In the genomic region with DNA sequence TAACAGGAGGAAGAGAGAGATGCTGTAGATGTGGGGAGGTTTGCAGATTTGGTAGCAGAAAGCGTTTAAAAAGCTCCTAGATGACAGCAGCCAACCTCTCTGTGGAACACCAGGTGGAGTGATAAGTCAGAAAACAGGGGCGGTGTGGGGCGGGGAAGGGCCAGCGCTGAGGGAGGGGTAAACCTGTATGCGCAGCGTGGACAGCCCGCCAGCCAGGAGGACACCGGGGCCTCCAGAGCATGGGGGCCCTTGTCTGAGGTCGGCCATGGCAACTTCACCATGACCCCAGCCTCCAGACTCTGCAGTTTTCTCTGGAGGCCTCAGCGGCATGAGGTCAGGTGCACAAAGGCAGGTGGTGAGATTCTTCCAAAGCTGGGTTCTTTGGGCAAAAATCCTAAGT, we compare ENCODE assay signal across 22 cellular contexts.
A peak's percentile ranks its signal among the peaks of the same experiment; 100 is the strongest.
DNase-seq lines count a peak whose midpoint lies in the region; ATAC-seq and TF ChIP-seq lines count a peak whose summit lies in the region.
"Had no signal": no experiment of that assay in that cellular context is flagged by ENCODE, and none has a peak within 500 bp of the region (broad histone marks: within the 10 kb centered on the region; RNA-seq: fewer than 3 reads in every experiment).

No MANE protein-coding gene starts in this region.

- H3K4me1 Mint-ChIP-seq in natural killer cell treated with Interleukin-12 subunit alpha and Interleukin-12 subunit beta and Interleukin-15 and Interleukin-18, amount 100 ng/mL, for 72 hours (ENCODE audit: low read depth in 2 of 2): no peaks in the 10 kb centered on the region
- H3K4me1 Mint-ChIP-seq in natural killer cell (no peaks in the 10 kb centered on the region), endodermal cell (no peaks in the 10 kb centered on the region)

- H3K27ac Mint-ChIP-seq in natural killer cell treated with Interleukin-12 subunit alpha and Interleukin-12 subunit beta and Interleukin-15 and Interleukin-18, amount 100 ng/mL, for 72 hours: no peak overlapping the region
- H3K27ac Mint-ChIP-seq in natural killer cell (no peak overlapping the region), endodermal cell (no peak overlapping the region)
- H3K27ac Mint-ChIP-seq: CD8-positive, alpha-beta T cell had no signal

- H3K27me3 ChIP-seq in endodermal cell (ENCODE audit: control insufficient read depth, insufficient read depth, low read length, poor library complexity, severe bottlenecking): no peaks in the 10 kb centered on the region

- H3K27ac ChIP-seq in endodermal cell (ENCODE audit: low read depth, low read length): no peak overlapping the region
- H3K27ac ChIP-seq: BLaER1 treated with 17β-estradiol and CSF1 and Interleukin-3, amounts not matched to agents 10 nM and 100 nM; HL-60 had no signal

- peak; percentile 32 for DNase-seq in natural killer cell treated with Interleukin-12 subunit alpha and Interleukin-12 subunit beta and Interleukin-15 and Interleukin-18, amount 100 ng/mL, for 72 hours (ENCODE audit: low spot score)
- DNase-seq in natural killer cell (no peak), endodermal cell (peak; percentile 38), posterior vena cava (ENCODE audit: low spot score) (peak; percentile 41), putamen (ENCODE audit: low spot score) (no peak), medulla oblongata (ENCODE audit: extremely low spot score) (no peak), LoVo (ENCODE audit: low spot score) (no peak)
- DNase-seq: Calu3; CD8-positive, alpha-beta T cell; EL; MG63; NCI-H1092; NCI-H1436 treated with DMSO at 0.1 percent for 48 hours; NCI-H2029 treated with DMSO at 0.1 percent for 48 hours; NCI-H510A; NCI-H748 treated with DMSO at 0.1 percent for 48 hours; NK-92 treated with Interleukin-12 subunit alpha and Interleukin-12 subunit beta, amount 100 ng/mL, for 24 hours had no signal

- no peak overlapping the region for H3K9ac ChIP-seq in endodermal cell (ENCODE audit: extremely low read depth, low read length, poor library complexity, severe bottlenecking)
- H3K9ac ChIP-seq: BLaER1 treated with 17β-estradiol and CSF1 and Interleukin-3, amounts not matched to agents 10 nM and 100 nM had no signal

- 88 to 89% methylated on average over 8 to 10 of the region's 10 CpGs for WGBS in endodermal cell (ENCODE audit: insufficient coverage in 1 of 2, insufficient read length in 1 of 2), 2 experiments

- no peaks in the 10 kb centered on the region for H3K36me3 Mint-ChIP-seq in natural killer cell treated with Interleukin-12 subunit alpha and Interleukin-12 subunit beta and Interleukin-15 and Interleukin-18, amount 100 ng/mL, for 72 hours
- H3K36me3 Mint-ChIP-seq in natural killer cell (no peaks in the 10 kb centered on the region), endodermal cell (ENCODE audit: low read depth) (no peaks in the 10 kb centered on the region)
- H3K36me3 Mint-ChIP-seq: CD8-positive, alpha-beta T cell had no signal

- H3K4me3 Mint-ChIP-seq in natural killer cell treated with Interleukin-12 subunit alpha and Interleukin-12 subunit beta and Interleukin-15 and Interleukin-18, amount 100 ng/mL, for 72 hours: no peak overlapping the region
- H3K4me3 Mint-ChIP-seq in natural killer cell: no peak overlapping the region
- H3K4me3 Mint-ChIP-seq in endodermal cell: no peak overlapping the region
- H3K4me3 Mint-ChIP-seq: CD8-positive, alpha-beta T cell had no signal

- no peaks in the 10 kb centered on the region for H3K9me3 Mint-ChIP-seq in natural killer cell treated with Interleukin-12 subunit alpha and Interleukin-12 subunit beta and Interleukin-15 and Interleukin-18, amount 100 ng/mL, for 72 hours
- H3K9me3 Mint-ChIP-seq in natural killer cell: no peaks in the 10 kb centered on the region
- H3K9me3 Mint-ChIP-seq in endodermal cell: no peaks in the 10 kb centered on the region

- ATAC-seq in natural killer cell treated with Interleukin-12 subunit alpha and Interleukin-12 subunit beta and Interleukin-15 and Interleukin-18, amount 100 ng/mL, for 72 hours: no peak
- no peak for ATAC-seq in natural killer cell
- ATAC-seq: CD8-positive, alpha-beta T cell; GM12878; Right ventricle myocardium inferior had no signal

- no peaks in the 10 kb centered on the region for H3K36me3 ChIP-seq in endodermal cell (ENCODE audit: control insufficient read depth, insufficient read depth, low read length)
- H3K36me3 ChIP-seq: BLaER1 treated with 17β-estradiol and CSF1 and Interleukin-3, amounts not matched to agents 10 nM and 100 nM; HAP-1; MG63 had no signal

- no peak overlapping the region for H3K4me3 ChIP-seq in endodermal cell (ENCODE audit: low read length)
- H3K4me3 ChIP-seq: BLaER1 treated with 17β-estradiol and CSF1 and Interleukin-3, amounts not matched to agents 10 nM and 100 nM; GM12878; HAP-1; MG63 had no signal

- intact Hi-C loops in natural killer cell (cut with micrococcal nuclease) (loop anchor here (5.0 kb wide), 1 partner anchor 37 kb away; no protein-coding TSS in a partner anchor), posterior vena cava (cut with DNase I) (no loop called here)

- H3K4me1 ChIP-seq in endodermal cell (ENCODE audit: control insufficient read depth, insufficient read depth, low read length): no peaks in the 10 kb centered on the region
- H3K4me1 ChIP-seq: HAP-1 had no signal

- no peaks in the 10 kb centered on the region for H3K9me3 ChIP-seq in endodermal cell (ENCODE audit: control insufficient read depth, low read length)
- H3K9me3 ChIP-seq: BLaER1 treated with 17β-estradiol and CSF1 and Interleukin-3, amounts not matched to agents 10 nM and 100 nM; HAP-1; MG63 had no signal

- TF ChIP-seq CTCF in natural killer cell (IDR thresholded peaks at IDR 0.05): no peak
- TF ChIP-seq CTCF in endodermal cell (conservative IDR thresholded peaks at IDR 0.05): no peak

- H3K27me3 Mint-ChIP-seq in natural killer cell treated with Interleukin-12 subunit alpha and Interleukin-12 subunit beta and Interleukin-15 and Interleukin-18, amount 100 ng/mL, for 72 hours: peaks cover 8 to 18% of the 10 kb centered on the region in 2 donors
- peaks cover 16 to 18% of the 10 kb centered on the region in 2 donors for H3K27me3 Mint-ChIP-seq in natural killer cell (ENCODE audit: low read depth in 2 of 2)
- H3K27me3 Mint-ChIP-seq in endodermal cell (ENCODE audit: insufficient read depth): peaks cover 6% of the 10 kb centered on the region

Comparison
In these comparisons a context has a peak if more than half of its experiments do, and no peak if none do; other contexts are left out.
1. DNase-seq: peak in natural killer cell treated with Interleukin-12 subunit alpha and Interleukin-12 subunit beta and Interleukin-15 and Interleukin-18, amount 100 ng/mL, for 72 hours (single experiment), endodermal cell (single experiment) and posterior vena cava (single experiment); none in natural killer cell (single experiment), putamen (single experiment), medulla oblongata (single experiment) and LoVo (single experiment).